In the genomic region with DNA sequence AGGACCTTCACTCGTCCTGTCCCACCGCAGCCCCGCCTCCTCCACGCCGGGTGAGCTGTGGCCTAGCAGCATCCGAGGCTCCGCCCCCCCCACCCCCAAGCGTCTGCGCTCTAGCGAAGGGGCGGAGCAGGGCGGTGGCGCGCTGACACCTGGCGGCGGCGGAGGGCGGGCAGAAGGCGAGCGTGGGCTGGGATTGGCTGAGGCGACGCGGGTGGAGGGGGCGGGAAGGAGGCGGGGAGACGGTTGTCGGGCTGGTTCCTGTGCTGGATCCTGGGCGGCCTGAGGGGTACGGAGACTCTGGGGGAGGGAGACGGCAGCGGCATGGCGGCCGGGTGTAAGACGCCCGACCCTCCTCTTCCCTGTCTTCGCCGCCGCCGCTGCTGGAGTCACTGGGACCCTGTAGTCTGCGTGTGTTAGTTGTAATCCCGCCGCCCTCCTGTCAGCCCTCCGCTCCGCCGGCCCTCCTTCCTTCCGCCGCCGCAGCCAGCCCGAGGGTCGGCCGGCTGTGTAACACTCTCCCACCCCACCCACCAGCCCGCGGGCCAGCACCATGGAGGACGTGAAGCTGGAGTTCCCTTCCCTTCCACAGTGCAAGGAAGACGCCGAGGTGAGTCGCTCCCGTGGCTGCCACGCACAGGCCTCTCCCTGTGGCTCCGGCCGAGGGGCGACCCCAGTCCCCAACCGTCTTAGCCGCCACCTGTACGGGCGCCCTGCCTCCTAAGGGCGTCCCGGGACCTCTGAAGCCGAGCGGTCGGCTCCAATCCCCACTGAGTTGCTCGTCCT, we compare ENCODE assay signal across 8 cellular contexts. TPM values are rescaled to one million over a fixed set of nuclear protein-coding genes. Genes with fewer than 3 reads are reported as not detected.
A peak's percentile ranks its signal among the peaks of the same experiment; 100 is the strongest.
DNase-seq lines count a peak whose midpoint lies in the region; ATAC-seq, FAIRE-seq and TF ChIP-seq lines count a peak whose summit lies in the region.

TSS of gene STYX (plus strand) at position 242 of the 783 bp plus-strand sequence. CDS start at position 551, 309 bp downstream.

- DNase-seq in AG08395 (ENCODE audit: low spot score), result peak; percentile 97
- DNase-seq in NCI-H2227 treated with DMSO at 0.1 percent for 48 hours (lab: John Stamatoyannopoulos, UW), result peak; percentile 97
- DNase-seq in bronchial epithelial cell (ENCODE audit: low read depth), result peak; percentile 95
- peak; percentile 93 for DNase-seq in iPS-NIHi11 (ENCODE audit: low spot score)
- DNase-seq in small intestine, result peak; percentile 99

- H3K27ac ChIP-seq in small intestine (ENCODE audit: low read depth in 1 of 2, low read length in 1 of 2), result peak within 1 kb of the TSS; percentile 78 to 89

- H3K4me3 ChIP-seq in WI38 (ENCODE audit: low read depth, low read length), result peak within 1 kb of the TSS; percentile 91
- peak within 1 kb of the TSS; percentile 100 for H3K4me3 ChIP-seq in bronchial epithelial cell (ENCODE audit: low read depth, low read length)
- H3K4me3 ChIP-seq in small intestine (ENCODE audit: low read depth in 1 of 2, low read length in 2 of 2), result peak within 1 kb of the TSS; percentile 84 to 93

- in situ Hi-C loops in GM18951 (cut with MboI; ENCODE audit: low sequenced_read_pairs, unreplicated experiment), result no loop called here

- peak; percentile 92 for ATAC-seq in HG03175 (IDR thresholded peaks at IDR 0.05; ENCODE audit: unreplicated experiment)

- WGBS in small intestine, 3 donors, result 0% methylated on average over 35 to 72 of the region's 72 CpGs

- H3K27me3 ChIP-seq in bronchial epithelial cell (ENCODE audit: control insufficient read depth, insufficient read depth, low read length), result no peaks in the 10 kb centered on the region
- no peaks in the 10 kb centered on the region for H3K27me3 ChIP-seq in small intestine (ENCODE audit: control insufficient read depth in 2 of 2, insufficient read depth in 2 of 2, low read length in 2 of 2)

- H3K36me3 ChIP-seq in bronchial epithelial cell (ENCODE audit: control insufficient read depth, insufficient read depth, low read length), result no peaks in the 10 kb centered on the region
- H3K36me3 ChIP-seq in small intestine (ENCODE audit: control insufficient read depth in 2 of 2, insufficient read depth in 2 of 2, low read length in 2 of 2), result peaks cover 0 to 6% of the 10 kb centered on the region in 2 donors

- no peak for FAIRE-seq in bronchial epithelial cell (lab: Jason Lieb, UNC)
- FAIRE-seq in small intestine (lab: Jason Lieb, UNC), result no peak

- peak; percentile 87 for TF ChIP-seq POLR2A in GM18951 (IDR thresholded peaks at IDR 0.05; ENCODE audit: extremely low read depth, insufficient read depth, insufficient read length)

- H3K4me1 ChIP-seq in small intestine (ENCODE audit: control insufficient read depth in 2 of 2, insufficient read depth in 1 of 2, low read depth in 1 of 2, low read length in 1 of 2), result no peaks in the 10 kb centered on the region

- no peaks in the 10 kb centered on the region for H3K9me3 ChIP-seq in small intestine (ENCODE audit: control insufficient read depth, low read depth)

- TF ChIP-seq CTCF in WI38 (IDR thresholded peaks at IDR 0.05; ENCODE audit: low read depth, low read length), result no peak
- TF ChIP-seq CTCF in bronchial epithelial cell (IDR thresholded peaks at IDR 0.05; ENCODE audit: insufficient read depth, low read length, severe bottlenecking), result peak; percentile 8

RNA-seq across cellular contexts. Expression of gene STYX, which starts in this region (rescaled TPM):
- total RNA-seq in bronchial epithelial cell, result 12.6 and 14.3 TPM in 2 replicates
- 1 to 10 TPM; 4.9 to 6.5 (median 5.7) TPM for polyA plus RNA-seq in small intestine

Comparison
In these comparisons a context has a peak if more than half of its experiments do, and no peak if none do; other contexts are left out.
1. Peak in every context shown above with its lines: DNase-seq, ATAC-seq, H3K4me3 ChIP-seq and H3K27ac ChIP-seq.